ENCODE assay signal across 10 cellular contexts in genomic region chr11:88508558-88508807, GRCh38.
A peak's percentile ranks its signal among the peaks of the same experiment; 100 is the strongest.
DNase-seq lines count a peak whose midpoint lies in the region; ATAC-seq and TF ChIP-seq lines count a peak whose summit lies in the region.
"Had no signal": no experiment of that assay in that cellular context is flagged by ENCODE, and none has a peak within 500 bp of the region (broad histone marks: within the 10 kb centered on the region; RNA-seq: fewer than 3 reads in every experiment).

No MANE protein-coding gene starts in this region.

- no peaks in the 10 kb centered on the region for H3K9me3 Mint-ChIP-seq in activated naive CD4-positive, alpha-beta T cell treated with anti-CD3 and anti-CD28 coated beads, Interleukin-2, amount 10 ng/mL, durations not matched to agents 7 days and 5 days
- no peaks in the 10 kb centered on the region for H3K9me3 Mint-ChIP-seq in Caco-2 (ENCODE audit: unreplicated experiment)

- no peak overlapping the region for H3K27ac Mint-ChIP-seq in activated naive CD4-positive, alpha-beta T cell treated with anti-CD3 and anti-CD28 coated beads, Interleukin-2, amount 10 ng/mL, durations not matched to agents 7 days and 5 days
- H3K27ac Mint-ChIP-seq in Caco-2 (ENCODE audit: unreplicated experiment) = no peak overlapping the region

- in situ Hi-C loops in GM13977 (cut with MboI; ENCODE audit: low pct_unique_long_range_greater_than_20kb, low sequenced_read_pairs, unreplicated experiment) = no loop called here

- H3K27ac ChIP-seq in ascending aorta (no peak overlapping the region), lower lobe of right lung (no peak overlapping the region), thymus (ENCODE audit: low read depth) (no peak overlapping the region)
- H3K27ac ChIP-seq: BLaER1 had no signal

- H3K4me3 Mint-ChIP-seq in activated naive CD4-positive, alpha-beta T cell treated with anti-CD3 and anti-CD28 coated beads, Interleukin-2, amount 10 ng/mL, durations not matched to agents 7 days and 5 days = peak overlapping the region; percentile 68
- no peak overlapping the region for H3K4me3 Mint-ChIP-seq in Caco-2 (ENCODE audit: unreplicated experiment)

- peaks cover 0 to 2% of the 10 kb centered on the region in 2 donors for H3K4me1 ChIP-seq in ascending aorta
- H3K4me1 ChIP-seq in lower lobe of right lung = peaks cover 6% of the 10 kb centered on the region
- peaks cover 2% of the 10 kb centered on the region for H3K4me1 ChIP-seq in thymus (ENCODE audit: control insufficient read depth, insufficient read depth, low read length)
- no peaks in the 10 kb centered on the region for H3K4me1 ChIP-seq in Caco-2
- H3K4me1 ChIP-seq: BLaER1 had no signal

- no peaks in the 10 kb centered on the region for H3K27me3 ChIP-seq in ascending aorta
- H3K27me3 ChIP-seq in lower lobe of right lung (ENCODE audit: low read depth) = peaks cover 29% of the 10 kb centered on the region
- peaks cover 28% of the 10 kb centered on the region for H3K27me3 ChIP-seq in thymus (ENCODE audit: control insufficient read depth, insufficient read depth)
- no peaks in the 10 kb centered on the region for H3K27me3 ChIP-seq in Caco-2 (replicated peaks; ENCODE audit: control insufficient read depth, insufficient read depth, low read length)
- H3K27me3 ChIP-seq: BLaER1 had no signal

- peak; percentile 44 to 59 for ATAC-seq in lower lobe of right lung

- CTCF ChIA-PET in activated naive CD4-positive, alpha-beta T cell treated with anti-CD3 and anti-CD28 coated beads, Interleukin-2, amount 10 ng/mL, durations not matched to agents 7 days and 5 days (lab: Charles Lee) = no interaction called here
- CTCF ChIA-PET in Caco-2 (lab: Charles Lee) = no interaction called here

- H3K9me3 ChIP-seq in ascending aorta (no peaks in the 10 kb centered on the region), lower lobe of right lung (no peaks in the 10 kb centered on the region), thymus (ENCODE audit: control insufficient read depth) (no peaks in the 10 kb centered on the region), Caco-2 (no peaks in the 10 kb centered on the region)

- H3K36me3 Mint-ChIP-seq in activated naive CD4-positive, alpha-beta T cell treated with anti-CD3 and anti-CD28 coated beads, Interleukin-2, amount 10 ng/mL, durations not matched to agents 7 days and 5 days = peaks cover 3% of the 10 kb centered on the region
- no peaks in the 10 kb centered on the region for H3K36me3 Mint-ChIP-seq in Caco-2 (ENCODE audit: insufficient read depth, unreplicated experiment)

- 7% methylated on average over 22 of the region's 22 CpGs for WGBS in thymus

- H3K27me3 Mint-ChIP-seq in activated naive CD4-positive, alpha-beta T cell treated with anti-CD3 and anti-CD28 coated beads, Interleukin-2, amount 10 ng/mL, durations not matched to agents 7 days and 5 days = peaks cover 61% of the 10 kb centered on the region
- H3K27me3 Mint-ChIP-seq in Caco-2 (ENCODE audit: insufficient read depth, unreplicated experiment) = peaks cover 3% of the 10 kb centered on the region

- H3K36me3 ChIP-seq in ascending aorta (no peaks in the 10 kb centered on the region), lower lobe of right lung (no peaks in the 10 kb centered on the region), thymus (ENCODE audit: control insufficient read depth, insufficient read depth) (no peaks in the 10 kb centered on the region), Caco-2 (ENCODE audit: control insufficient read depth, insufficient read depth, low read length) (no peaks in the 10 kb centered on the region)
- H3K36me3 ChIP-seq: BLaER1 had no signal

- no peak for DNase-seq in activated naive CD4-positive, alpha-beta T cell treated with anti-CD3 and anti-CD28 coated beads, Interleukin-2, amount 10 ng/mL, durations not matched to agents 7 days and 5 days
- DNase-seq in activated naive CD4-positive, alpha-beta T cell (lab: John Stamatoyannopoulos, UW) = no peak
- DNase-seq in ascending aorta (ENCODE audit: low spot score in 2 of 2) (no peak), lower lobe of right lung (no peak), GM13977 (ENCODE audit: low spot score) (no peak), Caco-2 (no peak)
- DNase-seq in central memory CD4-positive, alpha-beta T cell = no peak
- DNase-seq: hippocampal formation had no signal

- intact Hi-C loops in ascending aorta (cut with DNase I) = no loop called here
- intact Hi-C loops in lower lobe of right lung (cut with DNase I) = no loop called here
- intact Hi-C loops in Caco-2 (cut with micrococcal nuclease; ENCODE audit: unreplicated experiment) = no loop called here

- POLR2A ChIA-PET in Caco-2 (lab: Charles Lee) = no interaction called here

- TF ChIP-seq CTCF in ascending aorta (IDR thresholded peaks at IDR 0.05) = no peak
- TF ChIP-seq CTCF in lower lobe of right lung (IDR thresholded peaks at IDR 0.05) = no peak
- TF ChIP-seq CTCF in GM13977 (IDR thresholded peaks at IDR 0.05; ENCODE audit: extremely low read depth, insufficient read depth, missing control alignments) = no peak
- no peak for TF ChIP-seq CTCF in Caco-2 (IDR thresholded peaks at IDR 0.05; ENCODE audit: insufficient read depth in 1 of 2, low read depth in 1 of 2, low read length in 1 of 2, severe bottlenecking in 1 of 2, unreplicated experiment in 1 of 2)

- peaks cover 10% of the 10 kb centered on the region for H3K4me1 Mint-ChIP-seq in activated naive CD4-positive, alpha-beta T cell treated with anti-CD3 and anti-CD28 coated beads, Interleukin-2, amount 10 ng/mL, durations not matched to agents 7 days and 5 days
- H3K4me1 Mint-ChIP-seq in Caco-2 (ENCODE audit: low read depth, unreplicated experiment) = no peaks in the 10 kb centered on the region

- H3K4me3 ChIP-seq in ascending aorta (peak overlapping the region; percentile 62 to 63), lower lobe of right lung (peak overlapping the region; percentile 44), thymus (ENCODE audit: low read length) (peak overlapping the region; percentile 21), Caco-2 (ENCODE audit: low read depth, low read length) (no peak overlapping the region)
- H3K4me3 ChIP-seq: BLaER1 had no signal

- no TSS peak for BruUV-seq in Caco-2 (replicated peaks; lab: Mats Ljungman, UMichigan)
